1 cellular context compared by ENCODE assay signal in the genomic region with DNA sequence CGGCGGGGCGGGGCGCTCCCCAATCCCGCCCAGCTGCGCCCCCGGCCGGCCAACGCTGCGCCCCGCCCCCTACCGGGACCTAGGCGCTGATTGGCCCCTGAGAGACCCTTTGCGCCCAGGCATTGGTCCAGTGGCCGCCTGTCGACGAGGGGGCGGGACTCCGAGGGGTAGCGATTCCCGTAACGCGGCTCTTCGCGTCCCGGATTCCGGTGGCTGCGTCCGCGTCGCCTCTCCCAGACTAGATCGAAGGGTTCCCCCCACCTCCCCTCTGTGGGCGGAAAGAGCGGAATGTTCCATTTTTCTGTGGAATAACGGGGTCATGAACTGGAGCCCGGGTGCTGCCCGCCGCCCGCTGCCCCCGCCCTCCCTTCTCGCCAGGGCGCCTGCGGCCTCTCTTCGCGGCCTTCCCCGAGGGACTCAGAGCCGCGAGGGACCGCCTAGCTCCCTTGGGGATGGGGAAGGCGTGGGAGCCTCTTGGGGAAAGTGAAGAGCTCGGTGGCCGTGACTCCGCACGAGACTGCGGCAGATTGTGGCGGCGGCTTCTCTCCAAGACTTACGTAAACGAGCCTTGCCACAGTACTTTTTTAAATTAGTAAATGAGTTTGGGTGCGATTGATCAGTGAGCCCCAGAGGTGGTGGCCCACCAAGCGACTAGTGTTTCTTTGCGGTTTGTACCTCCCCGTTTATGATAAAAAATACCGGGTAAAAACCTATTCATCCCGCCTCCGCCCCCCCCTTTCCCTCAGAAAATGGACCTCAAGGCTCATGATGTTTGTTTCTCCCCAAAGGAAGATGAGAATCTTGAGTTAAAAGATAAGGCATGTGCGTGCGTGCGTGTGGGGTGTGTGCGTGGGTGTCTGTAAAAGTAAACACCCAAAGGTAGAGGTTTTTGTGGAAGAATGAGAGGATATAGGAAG.
TF ChIP-seq lines count a peak whose summit lies in the region.

No MANE protein-coding gene starts in this region.

TF ChIP-seq in GM12878, 131 proteins besides CTCF, POLR2A, EP300 and RAD21 (continued from another document and continues in another):
- TF ChIP-seq, protein P1, sequence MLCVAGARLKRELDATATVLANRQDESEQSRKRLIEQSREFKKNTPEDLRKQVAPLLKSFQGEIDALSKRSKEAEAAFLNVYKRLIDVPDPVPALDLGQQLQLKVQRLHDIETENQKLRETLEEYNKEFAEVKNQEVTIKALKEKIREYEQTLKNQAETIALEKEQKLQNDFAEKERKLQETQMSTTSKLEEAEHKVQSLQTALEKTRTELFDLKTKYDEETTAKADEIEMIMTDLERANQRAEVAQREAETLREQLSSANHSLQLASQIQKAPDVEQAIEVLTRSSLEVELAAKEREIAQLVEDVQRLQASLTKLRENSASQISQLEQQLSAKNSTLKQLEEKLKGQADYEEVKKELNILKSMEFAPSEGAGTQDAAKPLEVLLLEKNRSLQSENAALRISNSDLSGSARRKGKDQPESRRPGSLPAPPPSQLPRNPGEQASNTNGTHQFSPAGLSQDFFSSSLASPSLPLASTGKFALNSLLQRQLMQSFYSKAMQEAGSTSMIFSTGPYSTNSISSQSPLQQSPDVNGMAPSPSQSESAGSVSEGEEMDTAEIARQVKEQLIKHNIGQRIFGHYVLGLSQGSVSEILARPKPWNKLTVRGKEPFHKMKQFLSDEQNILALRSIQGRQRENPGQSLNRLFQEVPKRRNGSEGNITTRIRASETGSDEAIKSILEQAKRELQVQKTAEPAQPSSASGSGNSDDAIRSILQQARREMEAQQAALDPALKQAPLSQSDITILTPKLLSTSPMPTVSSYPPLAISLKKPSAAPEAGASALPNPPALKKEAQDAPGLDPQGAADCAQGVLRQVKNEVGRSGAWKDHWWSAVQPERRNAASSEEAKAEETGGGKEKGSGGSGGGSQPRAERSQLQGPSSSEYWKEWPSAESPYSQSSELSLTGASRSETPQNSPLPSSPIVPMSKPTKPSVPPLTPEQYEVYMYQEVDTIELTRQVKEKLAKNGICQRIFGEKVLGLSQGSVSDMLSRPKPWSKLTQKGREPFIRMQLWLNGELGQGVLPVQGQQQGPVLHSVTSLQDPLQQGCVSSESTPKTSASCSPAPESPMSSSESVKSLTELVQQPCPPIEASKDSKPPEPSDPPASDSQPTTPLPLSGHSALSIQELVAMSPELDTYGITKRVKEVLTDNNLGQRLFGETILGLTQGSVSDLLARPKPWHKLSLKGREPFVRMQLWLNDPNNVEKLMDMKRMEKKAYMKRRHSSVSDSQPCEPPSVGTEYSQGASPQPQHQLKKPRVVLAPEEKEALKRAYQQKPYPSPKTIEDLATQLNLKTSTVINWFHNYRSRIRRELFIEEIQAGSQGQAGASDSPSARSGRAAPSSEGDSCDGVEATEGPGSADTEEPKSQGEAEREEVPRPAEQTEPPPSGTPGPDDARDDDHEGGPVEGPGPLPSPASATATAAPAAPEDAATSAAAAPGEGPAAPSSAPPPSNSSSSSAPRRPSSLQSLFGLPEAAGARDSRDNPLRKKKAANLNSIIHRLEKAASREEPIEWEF (IDR thresholded peaks at IDR 0.05; ENCODE audit: insufficient replicate concordance, low read depth, low read length) = peak; percentile 94
- TF ChIP-seq, protein P2, sequence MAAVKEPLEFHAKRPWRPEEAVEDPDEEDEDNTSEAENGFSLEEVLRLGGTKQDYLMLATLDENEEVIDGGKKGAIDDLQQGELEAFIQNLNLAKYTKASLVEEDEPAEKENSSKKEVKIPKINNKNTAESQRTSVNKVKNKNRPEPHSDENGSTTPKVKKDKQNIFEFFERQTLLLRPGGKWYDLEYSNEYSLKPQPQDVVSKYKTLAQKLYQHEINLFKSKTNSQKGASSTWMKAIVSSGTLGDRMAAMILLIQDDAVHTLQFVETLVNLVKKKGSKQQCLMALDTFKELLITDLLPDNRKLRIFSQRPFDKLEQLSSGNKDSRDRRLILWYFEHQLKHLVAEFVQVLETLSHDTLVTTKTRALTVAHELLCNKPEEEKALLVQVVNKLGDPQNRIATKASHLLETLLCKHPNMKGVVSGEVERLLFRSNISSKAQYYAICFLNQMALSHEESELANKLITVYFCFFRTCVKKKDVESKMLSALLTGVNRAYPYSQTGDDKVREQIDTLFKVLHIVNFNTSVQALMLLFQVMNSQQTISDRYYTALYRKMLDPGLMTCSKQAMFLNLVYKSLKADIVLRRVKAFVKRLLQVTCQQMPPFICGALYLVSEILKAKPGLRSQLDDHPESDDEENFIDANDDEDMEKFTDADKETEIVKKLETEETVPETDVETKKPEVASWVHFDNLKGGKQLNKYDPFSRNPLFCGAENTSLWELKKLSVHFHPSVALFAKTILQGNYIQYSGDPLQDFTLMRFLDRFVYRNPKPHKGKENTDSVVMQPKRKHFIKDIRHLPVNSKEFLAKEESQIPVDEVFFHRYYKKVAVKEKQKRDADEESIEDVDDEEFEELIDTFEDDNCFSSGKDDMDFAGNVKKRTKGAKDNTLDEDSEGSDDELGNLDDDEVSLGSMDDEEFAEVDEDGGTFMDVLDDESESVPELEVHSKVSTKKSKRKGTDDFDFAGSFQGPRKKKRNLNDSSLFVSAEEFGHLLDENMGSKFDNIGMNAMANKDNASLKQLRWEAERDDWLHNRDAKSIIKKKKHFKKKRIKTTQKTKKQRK (IDR thresholded peaks at IDR 0.05; ENCODE audit: low read depth, low read length) = no peak
- peak; percentile 46; the same call in 1 of the 2 replicates for TF ChIP-seq HDGF (IDR thresholded peaks at IDR 0.05)
- TF ChIP-seq SMARCA5 (IDR thresholded peaks at IDR 0.05) = no peak
- no peak for TF ChIP-seq WRNIP1 (IDR thresholded peaks at IDR 0.05; ENCODE audit: borderline replicate concordance, low read depth, low read length)
- TF ChIP-seq SIN3A (IDR thresholded peaks at IDR 0.05; ENCODE audit: low read depth, low read length) = no peak
- TF ChIP-seq EGR1 (IDR thresholded peaks at IDR 0.05; ENCODE audit: borderline replicate concordance in 1 of 2, low read depth in 2 of 2, low read length in 2 of 2) = peak in 1 of 2 experiments; percentile 75; a peak in 1 of 3 replicates
- no peak for TF ChIP-seq ZZZ3 (IDR thresholded peaks at IDR 0.05; ENCODE audit: control insufficient read depth, insufficient read length, low read depth)
- TF ChIP-seq SRF (IDR thresholded peaks at IDR 0.05; ENCODE audit: low read depth in 2 of 2, low read length in 2 of 2) = no peak
- TF ChIP-seq STAT1 (conservative IDR thresholded peaks at IDR 0.05) = no peak
- TF ChIP-seq POLR2AphosphoS5 (IDR thresholded peaks at IDR 0.05; ENCODE audit: low read length) = peak; percentile 65
- no peak for TF ChIP-seq CEBPB (IDR thresholded peaks at IDR 0.05; ENCODE audit: borderline replicate concordance in 1 of 2, low read depth in 2 of 2, low read length in 2 of 2)
- no peak for TF ChIP-seq ZSCAN29 (IDR thresholded peaks at IDR 0.05)
- TF ChIP-seq IKZF2 (IDR thresholded peaks at IDR 0.05) = peak; percentile 99
- no peak for TF ChIP-seq NFXL1 (IDR thresholded peaks at IDR 0.05; ENCODE audit: borderline replicate concordance)
- TF ChIP-seq, protein P3, sequence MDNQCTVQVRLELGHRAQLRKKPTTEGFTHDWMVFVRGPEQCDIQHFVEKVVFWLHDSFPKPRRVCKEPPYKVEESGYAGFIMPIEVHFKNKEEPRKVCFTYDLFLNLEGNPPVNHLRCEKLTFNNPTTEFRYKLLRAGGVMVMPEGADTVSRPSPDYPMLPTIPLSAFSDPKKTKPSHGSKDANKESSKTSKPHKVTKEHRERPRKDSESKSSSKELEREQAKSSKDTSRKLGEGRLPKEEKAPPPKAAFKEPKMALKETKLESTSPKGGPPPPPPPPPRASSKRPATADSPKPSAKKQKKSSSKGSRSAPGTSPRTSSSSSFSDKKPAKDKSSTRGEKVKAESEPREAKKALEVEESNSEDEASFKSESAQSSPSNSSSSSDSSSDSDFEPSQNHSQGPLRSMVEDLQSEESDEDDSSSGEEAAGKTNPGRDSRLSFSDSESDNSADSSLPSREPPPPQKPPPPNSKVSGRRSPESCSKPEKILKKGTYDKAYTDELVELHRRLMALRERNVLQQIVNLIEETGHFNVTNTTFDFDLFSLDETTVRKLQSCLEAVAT (IDR thresholded peaks at IDR 0.05) = peak; percentile 92
- TF ChIP-seq RELA (IDR thresholded peaks at IDR 0.05; ENCODE audit: borderline replicate concordance, partially characterized antibody) = no peak
- TF ChIP-seq EZH2 (IDR thresholded peaks at IDR 0.05; ENCODE audit: borderline replicate concordance, control insufficient read depth, low read depth, low read length) = no peak
- TF ChIP-seq RBBP5 (conservative IDR thresholded peaks at IDR 0.05) = no peak
- TF ChIP-seq TAF1 (IDR thresholded peaks at IDR 0.05; ENCODE audit: borderline replicate concordance, low read depth, low read length) = 0 out of 2 replicates have a peak, but pooled peaks have one; percentile 20
- no peak for TF ChIP-seq ASH2L (IDR thresholded peaks at IDR 0.05; ENCODE audit: borderline replicate concordance, low read depth)
- peak; percentile 80 for TF ChIP-seq ATF7 (IDR thresholded peaks at IDR 0.05; ENCODE audit: low read depth)
- no peak for TF ChIP-seq HDAC2 (IDR thresholded peaks at IDR 0.05)
- TF ChIP-seq E2F4 (IDR thresholded peaks at IDR 0.05; ENCODE audit: low read depth, low read length) = no peak
- TF ChIP-seq SPI1 (IDR thresholded peaks at IDR 0.05; ENCODE audit: borderline replicate concordance, insufficient read depth, low read depth, low read length) = no peak
- peak; percentile 64; the same call in 1 of the 2 replicates for TF ChIP-seq FOXM1 (IDR thresholded peaks at IDR 0.05; ENCODE audit: low read depth, low read length)
- TF ChIP-seq, protein P4, sequence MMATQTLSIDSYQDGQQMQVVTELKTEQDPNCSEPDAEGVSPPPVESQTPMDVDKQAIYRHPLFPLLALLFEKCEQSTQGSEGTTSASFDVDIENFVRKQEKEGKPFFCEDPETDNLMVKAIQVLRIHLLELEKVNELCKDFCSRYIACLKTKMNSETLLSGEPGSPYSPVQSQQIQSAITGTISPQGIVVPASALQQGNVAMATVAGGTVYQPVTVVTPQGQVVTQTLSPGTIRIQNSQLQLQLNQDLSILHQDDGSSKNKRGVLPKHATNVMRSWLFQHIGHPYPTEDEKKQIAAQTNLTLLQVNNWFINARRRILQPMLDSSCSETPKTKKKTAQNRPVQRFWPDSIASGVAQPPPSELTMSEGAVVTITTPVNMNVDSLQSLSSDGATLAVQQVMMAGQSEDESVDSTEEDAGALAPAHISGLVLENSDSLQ (IDR thresholded peaks at IDR 0.05) = peak; percentile 98
- TF ChIP-seq RB1 (IDR thresholded peaks at IDR 0.05; ENCODE audit: borderline replicate concordance) = peak; percentile 100; the same call in 1 of the 2 replicates
- 0 out of 2 replicates have a peak, but pooled peaks have one; percentile 6 for TF ChIP-seq NKRF (conservative IDR thresholded peaks at IDR 0.05)
- TF ChIP-seq ZNF274 (IDR thresholded peaks at IDR 0.05; ENCODE audit: insufficient read depth, insufficient read length) = no peak
- TF ChIP-seq IRF5 (IDR thresholded peaks at IDR 0.05; ENCODE audit: borderline replicate concordance) = 0 out of 2 replicates have a peak, but pooled peaks have one; percentile 3
- peak; percentile 79 for TF ChIP-seq RUNX3 (IDR thresholded peaks at IDR 0.05; ENCODE audit: low read length)
- peak; percentile 95 for TF ChIP-seq MTA2 (IDR thresholded peaks at IDR 0.05; ENCODE audit: low read depth)
- TF ChIP-seq KDM1A (IDR thresholded peaks at IDR 0.05; ENCODE audit: borderline replicate concordance) = no peak
- TF ChIP-seq BCL11A (IDR thresholded peaks at IDR 0.05; ENCODE audit: low read depth, low read length) = peak; percentile 94
- TF ChIP-seq SREBF1 (IDR thresholded peaks at IDR 0.05; ENCODE audit: low read length) = no peak; the same call in 1 of the 2 replicates
- peak; percentile 21; the same call in 1 of the 2 replicates for TF ChIP-seq NRF1 (conservative IDR thresholded peaks at IDR 0.05; ENCODE audit: low read depth, low read length)
